Comparison of ENCODE assay signal across 8 cellular contexts in genomic region chr6:28895131-28895812, GRCh38. TPM values are rescaled to one million over a fixed set of nuclear protein-coding genes. Genes with fewer than 3 reads are reported as not detected.
DNase-seq lines count a peak whose midpoint lies in the region; ATAC-seq, FAIRE-seq and TF ChIP-seq lines count a peak whose summit lies in the region.

No MANE protein-coding gene starts in this region.

- no peaks in the 10 kb centered on the region for H3K4me1 Mint-ChIP-seq in Caco-2 (ENCODE audit: low read depth, unreplicated experiment)

- H3K27ac Mint-ChIP-seq in Caco-2 (ENCODE audit: unreplicated experiment), result peak overlapping the region; percentile 98

- TF ChIP-seq CTCF in Caco-2 (IDR thresholded peaks at IDR 0.05; ENCODE audit: insufficient read depth in 1 of 2, low read depth in 1 of 2, low read length in 1 of 2, severe bottlenecking in 1 of 2, unreplicated experiment in 1 of 2), result no peak

- no peaks in the 10 kb centered on the region for H3K36me3 ChIP-seq in Caco-2 (ENCODE audit: control insufficient read depth, insufficient read depth, low read length)

- no peaks in the 10 kb centered on the region for H3K27me3 Mint-ChIP-seq in Caco-2 (ENCODE audit: insufficient read depth, unreplicated experiment)

- peak; percentile 92 to 96 for DNase-seq in Caco-2
- peak; percentile 96 for DNase-seq in HTR-8/SVneo (ENCODE audit: insufficient read length, low spot score)
- DNase-seq in NOMO-1 treated with dmso at 0.1 percent for 144 hours (lab: John Stamatoyannopoulos, UW; ENCODE audit: unreplicated experiment), result peak; percentile 91
- peak; percentile 84 for DNase-seq in activated CD8-positive, alpha-beta memory T cell treated with anti-CD3 and anti-CD28 coated beads, Interleukin-2, amount 50 U/mL, for 1 hour (ENCODE audit: extremely low read depth)
- DNase-seq in mesenteric fat pad (ENCODE audit: low spot score), result peak; percentile 92
- peak; percentile 88 for DNase-seq in stimulated activated CD8-positive, alpha-beta memory T cell treated with anti-CD3 and anti-CD28 coated beads, Interleukin-15, amount 100 ng/mL, for 1 hour (ENCODE audit: low read depth)

- H3K4me1 ChIP-seq in Caco-2, result no peaks in the 10 kb centered on the region

- BruUV-seq in Caco-2 (replicated peaks; lab: Mats Ljungman, UMichigan), result TSS peak; percentile 87

- H3K4me3 Mint-ChIP-seq in Caco-2 (ENCODE audit: unreplicated experiment), result peak overlapping the region; percentile 95

- CTCF ChIA-PET in Caco-2 (lab: Charles Lee), result interaction anchor here (0.5 to 2.2 kb wide), 3 partner anchors 29 to 523 kb away, joined by 3 to 11 read pairs (median 4); no protein-coding TSS in a partner anchor

- intact Hi-C loops in Caco-2 (cut with micrococcal nuclease; ENCODE audit: unreplicated experiment), result loop anchor here (1.0 kb wide), 1 partner anchor 18 kb away; no protein-coding TSS in a partner anchor

- H3K9me3 Mint-ChIP-seq in Caco-2 (ENCODE audit: unreplicated experiment), result no peaks in the 10 kb centered on the region

- peak; percentile 74 for ATAC-seq in GM21367 (IDR thresholded peaks at IDR 0.05; ENCODE audit: unreplicated experiment)

- no peaks in the 10 kb centered on the region for H3K27me3 ChIP-seq in Caco-2 (replicated peaks; ENCODE audit: control insufficient read depth, insufficient read depth, low read length)

- FAIRE-seq in HTR-8/SVneo (lab: Jason Lieb, UNC) (no peak), endometrium (lab: Jason Lieb, UNC) (peak; percentile 95)

- H3K4me3 ChIP-seq in Caco-2 (ENCODE audit: low read depth, low read length), result peak overlapping the region; percentile 62

- peaks cover 28% of the 10 kb centered on the region for H3K36me3 Mint-ChIP-seq in Caco-2 (ENCODE audit: insufficient read depth, unreplicated experiment)

- H3K9me3 ChIP-seq in Caco-2, result no peaks in the 10 kb centered on the region

- POLR2A ChIA-PET in Caco-2 (lab: Charles Lee), result interaction anchor here (0.6 to 2.5 kb wide), 8 partner anchors 8 to 86 kb away, joined by 3 to 38 read pairs (median 6); partner anchors contain the start of gene TRIM27

RNA-seq across cellular contexts. Expression of gene TRIM27, which starts 28.5 kb away (rescaled TPM):
- total RNA-seq in Caco-2 (2022), result 47.6 and 48.7 TPM in 2 replicates
- 39.6 TPM for total RNA-seq in mesenteric fat pad

Comparison
In these comparisons a context has a peak if more than half of its experiments do, and no peak if none do; other contexts are left out.
1. Peak in every context shown above with its lines: DNase-seq, ATAC-seq and H3K4me3 ChIP-seq.